Comparison of ENCODE assay signal across 36 cellular contexts in genomic region chr16:49067776-49068175, GRCh38.
"Had no signal": no experiment of that assay in that cellular context is flagged by ENCODE, and none has a peak within 500 bp of the region (broad histone marks: within the 10 kb centered on the region; RNA-seq: fewer than 3 reads in every experiment).

No MANE protein-coding gene starts in this region.

- H3K27me3 ChIP-seq: adrenal gland, body of pancreas, esophagus squamous epithelium had no signal

- ATAC-seq: activated CD4-positive, CD25-positive, alpha-beta regulatory T cell treated with anti-CD3 and anti-CD28 coated beads, Interleukin-2, amount 50 U/mL, for 24 hours; activated CD8-positive, alpha-beta memory T cell treated with anti-CD3 and anti-CD28 coated beads, Interleukin-2, amount 10 ng/mL, durations not matched to agents 7 days and 5 days; activated CD8-positive, alpha-beta T cell treated with anti-CD3 and anti-CD28 coated beads, Interleukin-2, amount 10 ng/mL, durations not matched to agents 7 days and 5 days; activated naive CD8-positive, alpha-beta T cell treated with anti-CD3 and anti-CD28 coated beads, Interleukin-2, amount 50 U/mL, for 24 hours; body of pancreas; effector memory CD8-positive, alpha-beta T cell; gastroesophageal sphincter; T-helper 17 cell had no signal

- DNase-seq: activated B cell treated with CpG ODN at 0.5 μM for 24 hours; activated CD4-positive, alpha-beta memory T cell treated with anti-CD3 and anti-CD28 coated beads for 36 hours; activated CD4-positive, alpha-beta T cell treated with anti-CD3 and anti-CD28 coated beads for 48 hours; activated CD4-positive, alpha-beta T cell treated with anti-CD3 and anti-CD28 coated beads, Interleukin-2, amount 50 U/mL, for 1 hour; activated CD8-positive, alpha-beta memory T cell treated with anti-CD3 and anti-CD28 coated beads, Interleukin-2, amount 10 ng/mL, durations not matched to agents 7 days and 5 days; activated CD8-positive, alpha-beta memory T cell treated with anti-CD3 and anti-CD28 coated beads, Interleukin-2, amount 50 U/mL, for 4 hours; activated CD8-positive, alpha-beta T cell treated with anti-CD3 and anti-CD28 coated beads, Interleukin-2, amount 10 ng/mL, durations not matched to agents 7 days and 5 days; activated effector memory CD4-positive, alpha-beta T cell treated with anti-CD3 and anti-CD28 coated beads, Interleukin-2, amount 50 U/mL, for 16 hours; activated naive CD4-positive, alpha-beta T cell treated with anti-CD3 and anti-CD28 coated beads for 36 hours; activated naive CD8-positive, alpha-beta T cell treated with anti-CD3 and anti-CD28 coated beads for 36 hours; activated naive CD8-positive, alpha-beta T cell treated with anti-CD3 and anti-CD28 coated beads, Interleukin-2, amount 50 U/mL, for 24 hours; activated T-cell treated with anti-CD3 and anti-CD28 coated beads, Interleukin-2, amount 50 U/mL, for 1 hour; activated T-cell treated with anti-CD3 and anti-CD28 coated beads, Interleukin-2, amount 50 U/mL, for 48 hours; adrenal gland; amygdala; aorta; body of pancreas; dermis blood vessel endothelial cell; effector CD4-positive, alpha-beta T cell; effector memory CD8-positive, alpha-beta T cell; erythroblast; esophagus squamous epithelium; foreskin melanocyte; T-helper 1 cell; T-helper 17 cell; T1000; WERI-Rb-1 had no signal

- H3K36me3 ChIP-seq: adrenal gland, cardiac muscle cell, esophagus squamous epithelium, gastroesophageal sphincter, WERI-Rb-1 had no signal

- H3K4me3 Mint-ChIP-seq: activated B cell treated with CpG ODN at 0.5 μM for 24 hours; activated CD4-positive, alpha-beta memory T cell treated with anti-CD3 and anti-CD28 coated beads for 36 hours; activated CD8-positive, alpha-beta memory T cell treated with anti-CD3 and anti-CD28 coated beads, Interleukin-2, amount 10 ng/mL, durations not matched to agents 7 days and 5 days; activated CD8-positive, alpha-beta T cell treated with anti-CD3 and anti-CD28 coated beads, Interleukin-2, amount 10 ng/mL, durations not matched to agents 7 days and 5 days; activated naive CD4-positive, alpha-beta T cell treated with anti-CD3 and anti-CD28 coated beads for 36 hours; activated naive CD4-positive, alpha-beta T cell treated with anti-CD3 and anti-CD28 coated beads, Interleukin-2, amount 50 U/mL, for 24 hours; activated naive CD8-positive, alpha-beta T cell treated with anti-CD3 and anti-CD28 coated beads for 36 hours; activated naive CD8-positive, alpha-beta T cell treated with anti-CD3 and anti-CD28 coated beads, Interleukin-2, amount 50 U/mL, for 24 hours; activated T-helper 1 cell treated with anti-CD3 and anti-CD28 coated beads, Interleukin-12 subunit alpha, Interleukin-12 subunit beta, Interleukin-2, Interleukin-4 antibody, amounts not matched to agents 30 ng/mL and 10 ng/mL and 1 ng/mL, durations not matched to agents 14 hours and 24 hours and 36 hours; central memory CD8-positive, alpha-beta T cell; effector memory CD8-positive, alpha-beta T cell; T-helper 17 cell; T-helper 2 cell treated with Interferon-gamma antibody and Interleukin-4, amounts not matched to agents 5 μg/mL and 100 μg/mL, for 36 hours had no signal

- H3K9me3 Mint-ChIP-seq: activated B cell treated with CpG ODN at 0.5 μM for 24 hours; activated T-helper 1 cell treated with anti-CD3 and anti-CD28 coated beads, Interleukin-12 subunit alpha, Interleukin-12 subunit beta, Interleukin-2, Interleukin-4 antibody, amounts not matched to agents 30 ng/mL and 10 ng/mL and 1 ng/mL, durations not matched to agents 14 hours and 24 hours and 36 hours; activated T-helper 2 cell treated with anti-CD3 and anti-CD28 coated beads, Interferon-gamma antibody, Interleukin-2, Interleukin-4, amounts not matched to agents 10 μg/mL and 5 μg/mL and 100 μg/mL, durations not matched to agents 14 hours and 24 hours and 36 hours; T-helper 2 cell treated with Interferon-gamma antibody and Interleukin-4, amounts not matched to agents 5 μg/mL and 100 μg/mL, for 36 hours had no signal

- H3K27me3 Mint-ChIP-seq: activated B cell treated with CpG ODN at 0.5 μM for 24 hours; activated CD4-positive, alpha-beta memory T cell treated with anti-CD3 and anti-CD28 coated beads for 36 hours; activated CD8-positive, alpha-beta memory T cell treated with anti-CD3 and anti-CD28 coated beads, Interleukin-2, amount 10 ng/mL, durations not matched to agents 7 days and 5 days; activated naive CD4-positive, alpha-beta T cell treated with anti-CD3 and anti-CD28 coated beads, Interleukin-2, amount 50 U/mL, for 24 hours; activated naive CD8-positive, alpha-beta T cell treated with anti-CD3 and anti-CD28 coated beads for 36 hours; central memory CD8-positive, alpha-beta T cell; T-helper 17 cell had no signal

- H3K9me3 ChIP-seq: adrenal gland, body of pancreas, esophagus squamous epithelium had no signal

- H3K4me1 Mint-ChIP-seq: activated B cell treated with CpG ODN at 0.5 μM for 24 hours; activated CD8-positive, alpha-beta memory T cell treated with anti-CD3 and anti-CD28 coated beads, Interleukin-2, amount 10 ng/mL, durations not matched to agents 7 days and 5 days; activated naive CD4-positive, alpha-beta T cell treated with anti-CD3 and anti-CD28 coated beads, Interleukin-2, amount 50 U/mL, for 24 hours; activated naive CD8-positive, alpha-beta T cell treated with anti-CD3 and anti-CD28 coated beads for 36 hours; activated naive CD8-positive, alpha-beta T cell treated with anti-CD3 and anti-CD28 coated beads, Interleukin-2, amount 50 U/mL, for 24 hours; central memory CD8-positive, alpha-beta T cell; T-helper 17 cell had no signal

- H3K36me3 Mint-ChIP-seq: activated CD4-positive, alpha-beta memory T cell treated with anti-CD3 and anti-CD28 coated beads for 36 hours; activated CD8-positive, alpha-beta memory T cell treated with anti-CD3 and anti-CD28 coated beads, Interleukin-2, amount 10 ng/mL, durations not matched to agents 7 days and 5 days; activated naive CD4-positive, alpha-beta T cell treated with anti-CD3 and anti-CD28 coated beads, Interleukin-2, amount 50 U/mL, for 24 hours; activated naive CD8-positive, alpha-beta T cell treated with anti-CD3 and anti-CD28 coated beads for 36 hours had no signal

- H3K27ac ChIP-seq: adrenal gland, body of pancreas, cardiac muscle cell, coronary artery, esophagus squamous epithelium, gastroesophageal sphincter, WERI-Rb-1 had no signal

- H3K4me1 ChIP-seq: adrenal gland, body of pancreas, esophagus squamous epithelium, gastroesophageal sphincter had no signal

- H3K27ac Mint-ChIP-seq: activated B cell treated with CpG ODN at 0.5 μM for 24 hours; activated CD4-positive, alpha-beta memory T cell treated with anti-CD3 and anti-CD28 coated beads for 36 hours; activated CD8-positive, alpha-beta memory T cell treated with anti-CD3 and anti-CD28 coated beads, Interleukin-2, amount 10 ng/mL, durations not matched to agents 7 days and 5 days; activated CD8-positive, alpha-beta T cell treated with anti-CD3 and anti-CD28 coated beads, Interleukin-2, amount 10 ng/mL, durations not matched to agents 7 days and 5 days; activated naive CD4-positive, alpha-beta T cell treated with anti-CD3 and anti-CD28 coated beads for 36 hours; activated naive CD4-positive, alpha-beta T cell treated with anti-CD3 and anti-CD28 coated beads, Interleukin-2, amount 50 U/mL, for 24 hours; activated naive CD8-positive, alpha-beta T cell treated with anti-CD3 and anti-CD28 coated beads for 36 hours; activated naive CD8-positive, alpha-beta T cell treated with anti-CD3 and anti-CD28 coated beads, Interleukin-2, amount 50 U/mL, for 24 hours; activated T-helper 1 cell treated with anti-CD3 and anti-CD28 coated beads, Interleukin-12 subunit alpha, Interleukin-12 subunit beta, Interleukin-2, Interleukin-4 antibody, amounts not matched to agents 30 ng/mL and 10 ng/mL and 1 ng/mL, durations not matched to agents 14 hours and 24 hours and 36 hours; activated T-helper 2 cell treated with anti-CD3 and anti-CD28 coated beads, Interferon-gamma antibody, Interleukin-2, Interleukin-4, amounts not matched to agents 10 μg/mL and 5 μg/mL and 100 μg/mL, durations not matched to agents 14 hours and 24 hours and 36 hours; effector memory CD8-positive, alpha-beta T cell; T-helper 17 cell; T-helper 2 cell treated with Interferon-gamma antibody and Interleukin-4, amounts not matched to agents 5 μg/mL and 100 μg/mL, for 36 hours had no signal

- H3K4me3 ChIP-seq: adrenal gland, body of pancreas, cardiac muscle cell, coronary artery, esophagus squamous epithelium, gastroesophageal sphincter had no signal
